12 cellular contexts compared by ENCODE assay signal in genomic region chr4:48939785-48940184, GRCh38. TPM values are rescaled to one million over a fixed set of nuclear protein-coding genes. Genes with fewer than 3 reads are reported as not detected.
DNase-seq lines count a peak whose midpoint lies in the region; ATAC-seq and TF ChIP-seq lines count a peak whose summit lies in the region.
"Had no signal": no experiment of that assay in that cellular context is flagged by ENCODE, and none has a peak within 500 bp of the region (broad histone marks: within the 10 kb centered on the region; RNA-seq: fewer than 3 reads in every experiment).

No MANE protein-coding gene starts in this region.

- peaks cover 38% of the 10 kb centered on the region for H3K4me1 ChIP-seq in RWPE2 (ENCODE audit: insufficient read depth, poor library complexity, severe bottlenecking)
- no peaks in the 10 kb centered on the region for H3K4me1 ChIP-seq in fibroblast of lung (ENCODE audit: control insufficient read depth, extremely low read depth, insufficient read depth, low read length)

- intact Hi-C loops in sciatic nerve (cut with DNase I), result no loop called here

- H3K4me2 ChIP-seq in fibroblast of lung (ENCODE audit: extremely low read depth, insufficient read depth, low read length), result no peak overlapping the region

- DNase-seq in NCI-H1694 (lab: John Stamatoyannopoulos, UW), result peak; percentile 0
- DNase-seq in NCI-H1694 treated with DMSO at 0.1 percent for 48 hours (lab: John Stamatoyannopoulos, UW), result no peak
- DNase-seq in RWPE2 (ENCODE audit: low spot score), result peak; percentile 68
- peak; percentile 52 to 94 for DNase-seq in fibroblast of lung (ENCODE audit: low read depth in 2 of 2)
- DNase-seq in smooth muscle cell of the brain vasculature (ENCODE audit: low read depth, low spot score), result peak; percentile 39
- DNase-seq in Ammon's horn (ENCODE audit: low spot score), result no peak
- DNase-seq in sciatic nerve (ENCODE audit: low spot score), result no peak
- DNase-seq in NK-92 (lab: John Stamatoyannopoulos, UW; ENCODE audit: unreplicated experiment), result no peak
- DNase-seq: activated effector memory CD4-positive, alpha-beta T cell treated with anti-CD3 and anti-CD28 coated beads, Interleukin-2, amount 50 U/mL, for 16 hours; left colon; stimulated activated naive CD4-positive, alpha-beta T cell had no signal

- H3K4me3 ChIP-seq in RWPE2 (ENCODE audit: severe bottlenecking), result no peak overlapping the region
- H3K4me3 ChIP-seq in fibroblast of lung (replicated peaks in 1 of 4; ENCODE audit: control extremely low read depth in 1 of 4, insufficient read depth in 1 of 4, low read depth in 3 of 4, low read length in 4 of 4), result no peak overlapping the region

- no peaks in the 10 kb centered on the region for H3K27me3 ChIP-seq in RWPE2 (ENCODE audit: insufficient read depth, poor library complexity, severe bottlenecking)
- peaks cover 2% of the 10 kb centered on the region for H3K27me3 ChIP-seq in fibroblast of lung (ENCODE audit: control insufficient read depth, insufficient read depth, low read length)

- no peaks in the 10 kb centered on the region for H4K20me1 ChIP-seq in fibroblast of lung (ENCODE audit: control insufficient read depth, extremely low read depth, insufficient read depth, low read length)

- H3K36me3 ChIP-seq in RWPE2 (ENCODE audit: low read depth) (no peaks in the 10 kb centered on the region), fibroblast of lung (ENCODE audit: control insufficient read depth, insufficient read depth, low read length) (no peaks in the 10 kb centered on the region)

- H3K9me3 ChIP-seq in RWPE2 (ENCODE audit: severe bottlenecking) (no peaks in the 10 kb centered on the region), fibroblast of lung (ENCODE audit: control insufficient read depth, insufficient read depth, low read depth, low read length) (no peaks in the 10 kb centered on the region)

- no peaks in the 10 kb centered on the region for H3K79me2 ChIP-seq in fibroblast of lung (ENCODE audit: control insufficient read depth, insufficient read depth, low read length)

- ATAC-seq in RWPE2 (ENCODE audit: low read depth) (peak; percentile 48), sciatic nerve (no peak)
- ATAC-seq: left colon had no signal

- TF ChIP-seq CTCF in RWPE2 (IDR thresholded peaks at IDR 0.05; ENCODE audit: poor library complexity, severe bottlenecking) (no peak), fibroblast of lung (conservative IDR thresholded peaks at IDR 0.05 in 1 of 2, IDR thresholded peaks at IDR 0.05 in 1 of 2; ENCODE audit: low read depth in 1 of 2, low read length in 2 of 2) (no peak)

- H3K9ac ChIP-seq in fibroblast of lung (ENCODE audit: insufficient read depth, low read length), result no peak overlapping the region

- H2AFZ ChIP-seq in fibroblast of lung (ENCODE audit: low read length), result no peak overlapping the region

- H3K27ac ChIP-seq in RWPE2 (ENCODE audit: poor library complexity, severe bottlenecking) (peak overlapping the region; percentile 67), fibroblast of lung (ENCODE audit: insufficient read depth, low read length) (no peak overlapping the region)
- H3K27ac ChIP-seq: 22Rv1 had no signal

RNA-seq across cellular contexts. Expression of gene OCIAD2, which starts 33.2 kb away (rescaled TPM):
- total RNA-seq in fibroblast of lung, result 20.5 and 34.0 TPM in 2 replicates
- polyA plus RNA-seq in fibroblast of lung, result 20.3 and 36.5 TPM in 2 replicates
- 26.7 and 47.6 TPM in 2 replicates for polyA plus RNA-seq in fibroblast of lung (2012)
- 0.93 and 1.2 TPM in 2 replicates for polyA minus RNA-seq in fibroblast of lung (ENCODE audit: low replicate concordance)
- total RNA-seq in sciatic nerve, result 9.3 TPM

RNA-seq across cellular contexts. Expression of gene CWH43, which starts 46.3 kb away (rescaled TPM):
- total RNA-seq in fibroblast of lung (not detected in 2 replicates), sciatic nerve (not detected)
- polyA plus RNA-seq in fibroblast of lung, result not detected in 2 replicates
- polyA plus RNA-seq in fibroblast of lung (2012), result not detected in 2 replicates
- not detected in 2 replicates for polyA minus RNA-seq in fibroblast of lung (ENCODE audit: low replicate concordance)

Comparison
In these comparisons a context has a peak if more than half of its experiments do, and no peak if none do; other contexts are left out.
1. DNase-seq: peak in NCI-H1694 (single experiment), RWPE2 (single experiment), fibroblast of lung (2 of 2) and smooth muscle cell of the brain vasculature (single experiment); none in NCI-H1694 treated with DMSO at 0.1 percent for 48 hours (single experiment), Ammon's horn (single experiment), sciatic nerve (single experiment) and NK-92 (single experiment).